16 cellular contexts compared by ENCODE assay signal in the genomic region with DNA sequence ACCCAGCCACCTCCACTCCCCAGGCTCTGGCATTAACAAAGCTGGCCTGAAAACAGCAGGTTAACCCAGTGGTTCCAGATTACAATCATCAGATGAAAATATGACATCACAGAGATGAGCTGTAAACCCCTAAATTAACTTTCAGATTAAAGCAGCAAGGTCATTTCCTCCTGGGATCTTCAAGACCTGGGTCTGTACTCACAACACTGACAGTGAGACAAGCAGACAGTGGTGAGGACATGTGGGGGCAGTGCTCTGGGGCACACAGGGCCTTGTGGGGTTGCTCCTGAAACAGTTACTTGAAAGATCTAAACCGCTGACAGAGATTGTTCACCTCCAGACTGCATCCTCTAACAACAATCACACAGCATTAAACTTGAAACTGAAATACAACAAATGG.
"Had no signal": no experiment of that assay in that cellular context is flagged by ENCODE, and none has a peak within 500 bp of the region (broad histone marks: within the 10 kb centered on the region; RNA-seq: fewer than 3 reads in every experiment).

No MANE protein-coding gene starts in this region.

- H3K4me1 Mint-ChIP-seq: activated CD4-positive, alpha-beta T cell treated with anti-CD3 and anti-CD28 coated beads, Interleukin-2, amount 10 ng/mL, durations not matched to agents 7 days and 5 days; activated naive CD8-positive, alpha-beta T cell treated with anti-CD3 and anti-CD28 coated beads, Interleukin-2, amount 10 ng/mL, durations not matched to agents 7 days and 5 days; central memory CD8-positive, alpha-beta T cell; neural progenitor cell had no signal

- H3K9me3 Mint-ChIP-seq: central memory CD8-positive, alpha-beta T cell; neural progenitor cell had no signal

- H3K27ac Mint-ChIP-seq: activated CD4-positive, alpha-beta T cell treated with anti-CD3 and anti-CD28 coated beads, Interleukin-2, amount 10 ng/mL, durations not matched to agents 7 days and 5 days; activated naive CD8-positive, alpha-beta T cell treated with anti-CD3 and anti-CD28 coated beads, Interleukin-2, amount 10 ng/mL, durations not matched to agents 7 days and 5 days; neural progenitor cell; stimulated activated naive CD8-positive, alpha-beta T cell treated with anti-CD3 and anti-CD28 coated beads, Interleukin-15, Interleukin-2, amounts not matched to agents 100 ng/mL and 50 ng/mL, for 24 hours; T-helper 1 cell treated with Interleukin-12 subunit alpha and Interleukin-12 subunit beta and Interleukin-4 antibody, amounts not matched to agents 30 μg/mL and 1 μg/mL, for 36 hours had no signal

- DNase-seq: activated CD4-positive, alpha-beta T cell treated with anti-CD3 and anti-CD28 coated beads, Interleukin-2, amount 10 ng/mL, durations not matched to agents 7 days and 5 days; activated CD8-positive, alpha-beta memory T cell treated with anti-CD3 and anti-CD28 coated beads, Interleukin-2, amount 50 U/mL, for 48 hours; activated effector memory CD4-positive, alpha-beta T cell treated with Interleukin-2 at 50 U/mL for 16 hours; activated naive CD8-positive, alpha-beta T cell treated with anti-CD3 and anti-CD28 coated beads, Interleukin-2, amount 10 ng/mL, durations not matched to agents 7 days and 5 days; anterior cingulate cortex; brain microvascular endothelial cell; effector CD4-positive, alpha-beta T cell; midbrain; upper lobe of left lung had no signal

- H3K27me3 Mint-ChIP-seq: activated CD4-positive, alpha-beta T cell treated with anti-CD3 and anti-CD28 coated beads, Interleukin-2, amount 10 ng/mL, durations not matched to agents 7 days and 5 days; activated naive CD8-positive, alpha-beta T cell treated with anti-CD3 and anti-CD28 coated beads, Interleukin-2, amount 10 ng/mL, durations not matched to agents 7 days and 5 days; central memory CD8-positive, alpha-beta T cell; stimulated activated naive CD8-positive, alpha-beta T cell treated with anti-CD3 and anti-CD28 coated beads, Interleukin-15, Interleukin-2, amounts not matched to agents 100 ng/mL and 50 ng/mL, for 24 hours had no signal

- H3K36me3 Mint-ChIP-seq: neural progenitor cell had no signal

- H3K4me3 ChIP-seq: coronary artery, esophagus muscularis mucosa, lung, neural progenitor cell, upper lobe of left lung had no signal

- H3K4me3 Mint-ChIP-seq: activated CD4-positive, alpha-beta T cell treated with anti-CD3 and anti-CD28 coated beads, Interleukin-2, amount 10 ng/mL, durations not matched to agents 7 days and 5 days; activated naive CD8-positive, alpha-beta T cell treated with anti-CD3 and anti-CD28 coated beads, Interleukin-2, amount 10 ng/mL, durations not matched to agents 7 days and 5 days; central memory CD8-positive, alpha-beta T cell; neural progenitor cell; stimulated activated naive CD8-positive, alpha-beta T cell treated with anti-CD3 and anti-CD28 coated beads, Interleukin-15, Interleukin-2, amounts not matched to agents 100 ng/mL and 50 ng/mL, for 24 hours; T-helper 1 cell treated with Interleukin-12 subunit alpha and Interleukin-12 subunit beta and Interleukin-4 antibody, amounts not matched to agents 30 μg/mL and 1 μg/mL, for 36 hours had no signal
